ENCODE assay signal across 17 cellular contexts in the genomic region with DNA sequence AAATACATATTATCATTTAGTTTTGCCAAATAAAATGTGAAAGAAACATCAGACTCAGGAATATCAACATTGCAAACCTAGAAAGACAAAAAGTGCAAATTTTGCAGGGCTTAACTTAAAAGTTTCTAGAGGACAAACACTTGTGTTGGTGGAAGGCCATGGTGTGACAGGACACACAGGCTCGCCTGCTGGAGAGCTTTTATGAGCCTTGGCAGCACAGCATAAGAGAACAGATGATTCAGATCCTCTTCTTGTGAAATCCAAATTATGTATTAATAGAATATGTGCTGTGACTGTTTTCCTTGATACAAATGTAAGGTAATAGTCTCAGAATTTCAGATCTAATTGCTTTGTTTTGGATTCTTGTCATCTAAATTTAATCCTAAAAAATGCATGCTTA.
DNase-seq lines count a peak whose midpoint lies in the region; ATAC-seq and TF ChIP-seq lines count a peak whose summit lies in the region.
"Had no signal": no experiment of that assay in that cellular context is flagged by ENCODE, and none has a peak within 500 bp of the region (broad histone marks: within the 10 kb centered on the region; RNA-seq: fewer than 3 reads in every experiment).

No MANE protein-coding gene starts in this region.

- no peak overlapping the region for H3K4me3 Mint-ChIP-seq in activated T-cell treated with anti-CD3 and anti-CD28 coated beads, Interleukin-2, amount 50 U/mL, for 24 hours
- no peak overlapping the region for H3K4me3 Mint-ChIP-seq in osteocyte (ENCODE audit: unreplicated experiment)
- H3K4me3 Mint-ChIP-seq: activated CD8-positive, alpha-beta T cell treated with anti-CD3 and anti-CD28 coated beads, Interleukin-2, amount 10 ng/mL, durations not matched to agents 7 days and 5 days; central memory CD8-positive, alpha-beta T cell; H9; stimulated activated memory B cell treated with anti-CD40 and anti-IgM and Interleukin-4, amounts not matched to agents 10 μg/mL and 1 μg/mL and 100 μg/mL, for 72 hours had no signal

- peak overlapping the region; percentile 85 for H3K27ac ChIP-seq in epithelial cell of prostate

- H3K27ac Mint-ChIP-seq in activated T-cell treated with anti-CD3 and anti-CD28 coated beads, Interleukin-2, amount 50 U/mL, for 24 hours, result no peak overlapping the region
- no peak overlapping the region for H3K27ac Mint-ChIP-seq in osteocyte (ENCODE audit: unreplicated experiment)
- H3K27ac Mint-ChIP-seq: activated CD8-positive, alpha-beta T cell treated with anti-CD3 and anti-CD28 coated beads, Interleukin-2, amount 10 ng/mL, durations not matched to agents 7 days and 5 days; H9; stimulated activated memory B cell treated with anti-CD40 and anti-IgM and Interleukin-4, amounts not matched to agents 10 μg/mL and 1 μg/mL and 100 μg/mL, for 72 hours had no signal

- TF ChIP-seq CTCF in omental fat pad (IDR thresholded peaks at IDR 0.05), result no peak
- TF ChIP-seq CTCF in osteocyte (IDR thresholded peaks at IDR 0.05), result no peak

- ATAC-seq in omental fat pad (ENCODE audit: low FRiP score), result peak; percentile 94
- no peak for ATAC-seq in GM19351 (IDR thresholded peaks at IDR 0.05; ENCODE audit: unreplicated experiment)
- ATAC-seq: activated CD8-positive, alpha-beta T cell treated with anti-CD3 and anti-CD28 coated beads, Interleukin-2, amount 10 ng/mL, durations not matched to agents 7 days and 5 days; Panc1; stimulated activated memory B cell treated with anti-CD40 and anti-IgM and Interleukin-4, amounts not matched to agents 10 μg/mL and 1 μg/mL and 100 μg/mL, for 72 hours had no signal

- DNase-seq in GM03348 (ENCODE audit: low spot score), result peak; percentile 46
- peak; percentile 25 for DNase-seq in NOMO-1 treated with dmso at 0.1 percent for 144 hours (lab: John Stamatoyannopoulos, UW; ENCODE audit: unreplicated experiment)
- peak; percentile 41 for DNase-seq in epithelial cell of prostate (ENCODE audit: low read depth, low spot score)
- DNase-seq in omental fat pad (ENCODE audit: low spot score), result no peak
- DNase-seq in activated T-cell treated with anti-CD3 and anti-CD28 coated beads, Interleukin-2, amount 50 U/mL, for 24 hours, result no peak
- DNase-seq in activated CD8-positive, alpha-beta memory T cell treated with anti-CD3 and anti-CD28 coated beads for 24 hours, result no peak
- no peak for DNase-seq in osteocyte (ENCODE audit: extremely low spot score, unreplicated experiment)
- DNase-seq: activated CD8-positive, alpha-beta T cell treated with anti-CD3 and anti-CD28 coated beads, Interleukin-2, amount 10 ng/mL, durations not matched to agents 7 days and 5 days; AML-193; DND-41; H9; NCI-H2107; stimulated activated CD4-positive, alpha-beta T cell treated with anti-CD3 and anti-CD28 coated beads, Interleukin-4, amount 100 ng/mL, for 1 hour had no signal

- no peaks in the 10 kb centered on the region for H3K4me1 Mint-ChIP-seq in activated T-cell treated with anti-CD3 and anti-CD28 coated beads, Interleukin-2, amount 50 U/mL, for 24 hours (ENCODE audit: low read depth)
- no peaks in the 10 kb centered on the region for H3K4me1 Mint-ChIP-seq in osteocyte (ENCODE audit: unreplicated experiment)
- H3K4me1 Mint-ChIP-seq: central memory CD8-positive, alpha-beta T cell had no signal

- no peaks in the 10 kb centered on the region for H3K27me3 Mint-ChIP-seq in activated T-cell treated with anti-CD3 and anti-CD28 coated beads, Interleukin-2, amount 50 U/mL, for 24 hours
- H3K27me3 Mint-ChIP-seq in osteocyte (ENCODE audit: unreplicated experiment), result peaks cover 2% of the 10 kb centered on the region
- H3K27me3 Mint-ChIP-seq: central memory CD8-positive, alpha-beta T cell; stimulated activated memory B cell treated with anti-CD40 and anti-IgM and Interleukin-4, amounts not matched to agents 10 μg/mL and 1 μg/mL and 100 μg/mL, for 72 hours had no signal

- peaks cover 2% of the 10 kb centered on the region for H3K9me3 Mint-ChIP-seq in activated T-cell treated with anti-CD3 and anti-CD28 coated beads, Interleukin-2, amount 50 U/mL, for 24 hours
- H3K9me3 Mint-ChIP-seq in osteocyte (ENCODE audit: unreplicated experiment), result peaks cover 6% of the 10 kb centered on the region
- H3K9me3 Mint-ChIP-seq: stimulated activated memory B cell treated with anti-CD40 and anti-IgM and Interleukin-4, amounts not matched to agents 10 μg/mL and 1 μg/mL and 100 μg/mL, for 72 hours had no signal

- H3K36me3 Mint-ChIP-seq in activated T-cell treated with anti-CD3 and anti-CD28 coated beads, Interleukin-2, amount 50 U/mL, for 24 hours (ENCODE audit: low read depth), result no peaks in the 10 kb centered on the region
- H3K36me3 Mint-ChIP-seq in osteocyte (ENCODE audit: unreplicated experiment), result no peaks in the 10 kb centered on the region
- H3K36me3 Mint-ChIP-seq: stimulated activated memory B cell treated with anti-CD40 and anti-IgM and Interleukin-4, amounts not matched to agents 10 μg/mL and 1 μg/mL and 100 μg/mL, for 72 hours had no signal

Comparison
In these comparisons a context has a peak if more than half of its experiments do, and no peak if none do; other contexts are left out.
1. DNase-seq: peak in GM03348 (single experiment), NOMO-1 treated with dmso at 0.1 percent for 144 hours (single experiment) and epithelial cell of prostate (single experiment); none in omental fat pad (single experiment), activated T-cell treated with anti-CD3 and anti-CD28 coated beads, Interleukin-2, amount 50 U/mL, for 24 hours (single experiment), activated CD8-positive, alpha-beta memory T cell treated with anti-CD3 and anti-CD28 coated beads for 24 hours (single experiment) and osteocyte (single experiment).